In genomic region chr17:29617481-29618271, GRCh38 we compare ENCODE assay signal across 8 cellular contexts. TPM values are rescaled to one million over a fixed set of nuclear protein-coding genes. Genes with fewer than 3 reads are reported as not detected.
DNase-seq lines count a peak whose midpoint lies in the region; ATAC-seq and TF ChIP-seq lines count a peak whose summit lies in the region.

No MANE protein-coding gene starts in this region.

- H3K79me2 ChIP-seq in fibroblast of lung (ENCODE audit: control insufficient read depth, insufficient read depth, low read length): no peaks in the 10 kb centered on the region

- H3K9me3 ChIP-seq in fibroblast of lung (ENCODE audit: control insufficient read depth, insufficient read depth, low read depth, low read length) (no peaks in the 10 kb centered on the region), MG63 (no peaks in the 10 kb centered on the region)

- peak overlapping the region; percentile 24 for H2AFZ ChIP-seq in fibroblast of lung (ENCODE audit: low read length)

- H3K9ac ChIP-seq in fibroblast of lung (ENCODE audit: insufficient read depth, low read length): peak overlapping the region; percentile 4

- H3K27me3 Mint-ChIP-seq in natural killer cell treated with Interleukin-12 subunit alpha and Interleukin-12 subunit beta and Interleukin-15 and Interleukin-18, amount 100 ng/mL, for 72 hours: no peaks in the 10 kb centered on the region

- H3K36me3 ChIP-seq in fibroblast of lung (ENCODE audit: control insufficient read depth, insufficient read depth, low read length) (no peaks in the 10 kb centered on the region), MG63 (no peaks in the 10 kb centered on the region)

- H4K20me1 ChIP-seq in fibroblast of lung (ENCODE audit: control insufficient read depth, extremely low read depth, insufficient read depth, low read length): no peaks in the 10 kb centered on the region

- no peak overlapping the region for H3K27ac ChIP-seq in fibroblast of lung (ENCODE audit: insufficient read depth, low read length)

- no peaks in the 10 kb centered on the region for H3K36me3 Mint-ChIP-seq in natural killer cell treated with Interleukin-12 subunit alpha and Interleukin-12 subunit beta and Interleukin-15 and Interleukin-18, amount 100 ng/mL, for 72 hours

- DNase-seq in COR-L47 (lab: John Stamatoyannopoulos, UW) (peak; percentile 77), NOMO-1 treated with DMSO at 0.1 percent for 48 hours (lab: John Stamatoyannopoulos, UW; ENCODE audit: unreplicated experiment) (peak; percentile 80), activated T-helper 1 cell treated with Interleukin-2 at 50 U/mL for 16 hours (ENCODE audit: low read depth) (peak; percentile 80), fibroblast of lung (ENCODE audit: low read depth in 2 of 2) (peak; percentile 59 to 65), MG63 (no peak)
- DNase-seq in natural killer cell treated with Interleukin-12 subunit alpha and Interleukin-12 subunit beta and Interleukin-15 and Interleukin-18, amount 100 ng/mL, for 72 hours (ENCODE audit: low spot score): peak; percentile 91
- peak; percentile 91 for DNase-seq in stimulated activated naive CD8-positive, alpha-beta T cell treated with anti-CD3 and anti-CD28 coated beads, Interleukin-15, Interleukin-2, amounts not matched to agents 100 U/mL and 50 U/mL, for 24 hours

- peaks cover 38 to 39% of the 10 kb centered on the region in 2 donors for H3K4me1 Mint-ChIP-seq in natural killer cell treated with Interleukin-12 subunit alpha and Interleukin-12 subunit beta and Interleukin-15 and Interleukin-18, amount 100 ng/mL, for 72 hours (ENCODE audit: low read depth in 2 of 2)

- H3K27ac Mint-ChIP-seq in natural killer cell treated with Interleukin-12 subunit alpha and Interleukin-12 subunit beta and Interleukin-15 and Interleukin-18, amount 100 ng/mL, for 72 hours: peak overlapping the region; percentile 68 to 81

- H3K4me1 ChIP-seq in fibroblast of lung (ENCODE audit: control insufficient read depth, extremely low read depth, insufficient read depth, low read length): peaks cover 23% of the 10 kb centered on the region

- ATAC-seq in HG02938 (IDR thresholded peaks at IDR 0.05; ENCODE audit: unreplicated experiment): peak; percentile 7
- peak; percentile 66 to 75 for ATAC-seq in natural killer cell treated with Interleukin-12 subunit alpha and Interleukin-12 subunit beta and Interleukin-15 and Interleukin-18, amount 100 ng/mL, for 72 hours
- ATAC-seq in stimulated activated naive CD8-positive, alpha-beta T cell treated with anti-CD3 and anti-CD28 coated beads, Interleukin-15, Interleukin-2, amounts not matched to agents 100 U/mL and 50 U/mL, for 24 hours: peak; percentile 40

- no peaks in the 10 kb centered on the region for H3K9me3 Mint-ChIP-seq in natural killer cell treated with Interleukin-12 subunit alpha and Interleukin-12 subunit beta and Interleukin-15 and Interleukin-18, amount 100 ng/mL, for 72 hours

- peak overlapping the region; percentile 86 for H3K4me3 Mint-ChIP-seq in natural killer cell treated with Interleukin-12 subunit alpha and Interleukin-12 subunit beta and Interleukin-15 and Interleukin-18, amount 100 ng/mL, for 72 hours

- H3K4me2 ChIP-seq in fibroblast of lung (ENCODE audit: extremely low read depth, insufficient read depth, low read length): no peak overlapping the region

- TF ChIP-seq CTCF in fibroblast of lung (conservative IDR thresholded peaks at IDR 0.05 in 1 of 2, IDR thresholded peaks at IDR 0.05 in 1 of 2; ENCODE audit: low read depth in 1 of 2, low read length in 2 of 2): peak; percentile 41 to 57

- H3K4me3 ChIP-seq in fibroblast of lung (replicated peaks in 1 of 4; ENCODE audit: control extremely low read depth in 1 of 4, insufficient read depth in 1 of 4, low read depth in 3 of 4, low read length in 4 of 4) (peak overlapping the region in 1 of 4 experiments; percentile 27), MG63 (no peak overlapping the region)

- H3K27me3 ChIP-seq in fibroblast of lung (ENCODE audit: control insufficient read depth, insufficient read depth, low read length) (no peaks in the 10 kb centered on the region), MG63 (no peaks in the 10 kb centered on the region)

RNA-seq across cellular contexts. Expression of gene CORO6, which starts 5.0 kb away (rescaled TPM):
- total RNA-seq in fibroblast of lung: 9.8 and 19.3 TPM in 2 replicates
- 7.0 and 8.0 TPM in 2 replicates for polyA plus RNA-seq in fibroblast of lung
- polyA plus RNA-seq in fibroblast of lung (2012): 5.4 and 6.0 TPM in 2 replicates
- 22.0 and 38.2 TPM in 2 replicates for polyA minus RNA-seq in fibroblast of lung (ENCODE audit: low replicate concordance)
- total RNA-seq in natural killer cell treated with Interleukin-12 subunit alpha and Interleukin-12 subunit beta and Interleukin-15 and Interleukin-18, amount 100 ng/mL, for 72 hours: 10 to 100 TPM in 1 of 2 donors, 1 to 10 TPM in 1; 2.1 to 10.2 TPM
- 1.2 TPM in 1 of 2 replicates, not detected in the other for total RNA-seq in MG63 (2014; rRNA removed; shearing (Covaris generic); ENCODE audit: low replicate concordance)

RNA-seq across cellular contexts. Expression of gene ANKRD13B, which starts 24.7 kb away (rescaled TPM):
- 6.3 and 7.2 TPM in 2 replicates for total RNA-seq in fibroblast of lung
- polyA plus RNA-seq in fibroblast of lung: 1.4 and 3.4 TPM in 2 replicates
- 2.8 and 5.8 TPM in 2 replicates for polyA plus RNA-seq in fibroblast of lung (2012)
- 4.7 and 5.6 TPM in 2 replicates for polyA minus RNA-seq in fibroblast of lung (ENCODE audit: low replicate concordance)
- 10 to 100 TPM in 1 of 2 donors, 1 to 10 TPM in 1; 4.4 to 32.5 TPM for total RNA-seq in natural killer cell treated with Interleukin-12 subunit alpha and Interleukin-12 subunit beta and Interleukin-15 and Interleukin-18, amount 100 ng/mL, for 72 hours
- 12.1 and 15.7 TPM in 2 replicates for total RNA-seq in MG63 (2014; rRNA removed; shearing (Covaris generic); ENCODE audit: low replicate concordance)

RNA-seq across cellular contexts. Expression of gene GIT1, which starts 28.2 kb away (rescaled TPM):
- total RNA-seq in fibroblast of lung: 20.1 and 22.9 TPM in 2 replicates
- polyA plus RNA-seq in fibroblast of lung: 12.4 and 20.1 TPM in 2 replicates
- polyA plus RNA-seq in fibroblast of lung (2012): 13.0 and 21.2 TPM in 2 replicates
- polyA minus RNA-seq in fibroblast of lung (ENCODE audit: low replicate concordance): 17.9 and 37.3 TPM in 2 replicates
- 100 to 1,000 TPM in 1 of 2 donors, 10 to 100 TPM in 1; 40.8 to 111 TPM for total RNA-seq in natural killer cell treated with Interleukin-12 subunit alpha and Interleukin-12 subunit beta and Interleukin-15 and Interleukin-18, amount 100 ng/mL, for 72 hours
- 17.1 and 36.4 TPM in 2 replicates for total RNA-seq in MG63 (2014; rRNA removed; shearing (Covaris generic); ENCODE audit: low replicate concordance)

RNA-seq across cellular contexts. Expression of gene TP53I13, which starts 49.2 kb away (rescaled TPM):
- total RNA-seq in fibroblast of lung: 49.1 and 51.5 TPM in 2 replicates
- polyA plus RNA-seq in fibroblast of lung: 11.1 and 14.8 TPM in 2 replicates
- 24.0 and 30.9 TPM in 2 replicates for polyA plus RNA-seq in fibroblast of lung (2012)
- 9.3 and 10.9 TPM in 2 replicates for polyA minus RNA-seq in fibroblast of lung (ENCODE audit: low replicate concordance)
- 10 to 100 TPM; 61.6 to 95.5 TPM for total RNA-seq in natural killer cell treated with Interleukin-12 subunit alpha and Interleukin-12 subunit beta and Interleukin-15 and Interleukin-18, amount 100 ng/mL, for 72 hours
- total RNA-seq in MG63 (2014; rRNA removed; shearing (Covaris generic); ENCODE audit: low replicate concordance): 28.6 and 48.8 TPM in 2 replicates

RNA-seq across cellular contexts. Expression of gene ABHD15, which starts 50.8 kb away (rescaled TPM):
- 5.6 and 11.9 TPM in 2 replicates for total RNA-seq in fibroblast of lung
- 4.1 and 7.3 TPM in 2 replicates for polyA plus RNA-seq in fibroblast of lung
- polyA plus RNA-seq in fibroblast of lung (2012): 4.3 and 8.5 TPM in 2 replicates
- 9.7 and 10.1 TPM in 2 replicates for polyA minus RNA-seq in fibroblast of lung (ENCODE audit: low replicate concordance)
- total RNA-seq in natural killer cell treated with Interleukin-12 subunit alpha and Interleukin-12 subunit beta and Interleukin-15 and Interleukin-18, amount 100 ng/mL, for 72 hours: 10 to 100 TPM; 12.6 to 20.3 TPM
- 7.8 and 8.9 TPM in 2 replicates for total RNA-seq in MG63 (2014; rRNA removed; shearing (Covaris generic); ENCODE audit: low replicate concordance)

Comparison
In these comparisons a context has a peak if more than half of its experiments do, and no peak if none do; other contexts are left out.
1. ATAC-seq: peak in every context shown above with its lines; median percentile 70 in natural killer cell treated with Interleukin-12 subunit alpha and Interleukin-12 subunit beta and Interleukin-15 and Interleukin-18, amount 100 ng/mL, for 72 hours; 40 in stimulated activated naive CD8-positive, alpha-beta T cell treated with anti-CD3 and anti-CD28 coated beads, Interleukin-15, Interleukin-2, amounts not matched to agents 100 U/mL and 50 U/mL, for 24 hours; 7 in HG02938.